ENCODE assay signal across 22 cellular contexts in the genomic region with DNA sequence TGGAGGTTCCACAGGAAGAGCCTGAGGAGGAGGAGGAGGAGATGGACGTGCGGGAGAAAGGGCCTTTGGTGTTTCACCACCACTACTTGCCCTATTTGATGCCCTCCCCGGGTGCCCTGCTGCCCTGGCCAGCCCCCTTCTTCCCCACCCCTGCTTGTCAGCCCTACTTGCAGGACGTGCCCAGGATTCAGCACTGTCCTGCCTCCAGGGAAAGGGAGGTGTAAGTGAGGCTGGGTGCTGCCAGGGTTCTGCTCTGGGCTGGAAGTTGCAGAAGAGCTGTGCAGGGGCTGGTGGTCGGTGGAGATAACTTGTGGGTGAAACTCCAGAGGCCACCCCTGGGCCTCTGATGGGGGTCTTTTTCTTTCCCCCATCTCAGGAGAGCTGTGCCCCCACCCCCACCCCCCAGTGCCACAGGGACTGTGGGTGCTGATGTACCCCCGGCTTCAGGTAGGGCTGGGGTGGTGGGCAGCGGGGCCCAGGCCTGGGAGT. TPM values are rescaled to one million over a fixed set of nuclear protein-coding genes. Genes with fewer than 3 reads are reported as not detected.
A peak's percentile ranks its signal among the peaks of the same experiment; 100 is the strongest.
DNase-seq lines count a peak whose midpoint lies in the region; ATAC-seq and TF ChIP-seq lines count a peak whose summit lies in the region.
"Had no signal": no experiment of that assay in that cellular context is flagged by ENCODE, and none has a peak within 500 bp of the region (broad histone marks: within the 10 kb centered on the region; RNA-seq: fewer than 3 reads in every experiment).

No MANE protein-coding gene starts in this region.

- no peaks in the 10 kb centered on the region for H4K20me1 ChIP-seq in PC-9 (ENCODE audit: insufficient read depth)

- no peak for ATAC-seq in right cardiac atrium
- no peak for ATAC-seq in HG03442 (IDR thresholded peaks at IDR 0.05; ENCODE audit: unreplicated experiment)
- ATAC-seq: activated CD4-positive, CD25-positive, alpha-beta regulatory T cell treated with anti-CD3 and anti-CD28 coated beads, Interleukin-2, amount 50 U/mL, for 24 hours had no signal

- H3K9me2 ChIP-seq in PC-9 (ENCODE audit: insufficient read depth): no peaks in the 10 kb centered on the region

- intact Hi-C loops in right cardiac atrium (cut with DNase I) (no loop called here), PC-9 (cut with micrococcal nuclease; ENCODE audit: unreplicated experiment) (no loop called here)

- H2AFZ ChIP-seq in PC-9: no peak overlapping the region

- TF ChIP-seq CTCF in GM13976 (IDR thresholded peaks at IDR 0.05; ENCODE audit: borderline replicate concordance, control extremely low read depth, extremely low read depth, insufficient read depth, missing control alignments) (no peak), PC-9 (conservative IDR thresholded peaks at IDR 0.05) (no peak)

- H3K4me2 ChIP-seq in PC-9: no peak overlapping the region

- in situ Hi-C loops in GM13976 (cut with MboI; ENCODE audit: low sequenced_read_pairs, unreplicated experiment): no loop called here

- H3K4me3 ChIP-seq in right cardiac atrium (ENCODE audit: low read length) (no peak overlapping the region), skeletal muscle tissue (ENCODE audit: low read length in 3 of 3) (no peak overlapping the region), PC-9 (no peak overlapping the region)
- H3K4me3 ChIP-seq: SJSA1 had no signal

- H3K27ac ChIP-seq in right cardiac atrium (ENCODE audit: low read length): peak overlapping the region; percentile 65
- H3K27ac ChIP-seq in skeletal muscle tissue (ENCODE audit: low read depth, low read length): peak overlapping the region; percentile 30
- H3K27ac ChIP-seq in PC-9: no peak overlapping the region
- H3K27ac ChIP-seq: SJSA1 had no signal

- H3K79me2 ChIP-seq in PC-9 (ENCODE audit: low read depth): no peaks in the 10 kb centered on the region

- CTCF ChIA-PET in PC-9 (lab: Charles Lee): interaction anchor here (0.6 kb wide), 1 partner anchor 432 kb away, joined by 3 read pairs; no protein-coding TSS in a partner anchor

- WGBS in right cardiac atrium: 73% methylated on average over 7 of the region's 7 CpGs

- peaks cover 11% of the 10 kb centered on the region; the same call in 1 of the 2 replicates for H3F3A ChIP-seq in PC-9 (ENCODE audit: insufficient read depth, low read depth)

- H3K9me3 ChIP-seq in right cardiac atrium (ENCODE audit: control insufficient read depth, low read length): no peaks in the 10 kb centered on the region
- H3K9me3 ChIP-seq in skeletal muscle tissue (ENCODE audit: control insufficient read depth in 3 of 3, low read length in 3 of 3): no peaks in the 10 kb centered on the region
- H3K9me3 ChIP-seq in PC-9 (ENCODE audit: insufficient read depth, low read depth): no peaks in the 10 kb centered on the region
- H3K9me3 ChIP-seq: BE2C, SJSA1 had no signal

- H3K9ac ChIP-seq in skeletal muscle tissue (ENCODE audit: low read depth in 1 of 3, low read length in 3 of 3): no peak overlapping the region

- H3K27me3 ChIP-seq in right cardiac atrium (ENCODE audit: control insufficient read depth, insufficient read depth) (no peaks in the 10 kb centered on the region), skeletal muscle tissue (ENCODE audit: control insufficient read depth in 3 of 3, insufficient read depth in 3 of 3, low read length in 3 of 3) (peaks cover 20 to 50% (median 38%) of the 10 kb centered on the region in 3 donors), PC-9 (ENCODE audit: insufficient read depth, low read depth) (0 out of 2 replicates have a peak, but pooled peaks cover 11% of the 10 kb centered on the region)
- H3K27me3 ChIP-seq: BE2C had no signal

- POLR2A ChIA-PET in PC-9 (lab: Charles Lee; ENCODE audit: unreplicated experiment): no interaction called here

- peak; percentile 27 for DNase-seq in activated CD4-positive, CD25-positive, alpha-beta regulatory T cell treated with anti-CD3 and anti-CD28 coated beads, Interleukin-2, amount 50 U/mL, for 72 hours
- no peak for DNase-seq in activated CD4-positive, CD25-positive, alpha-beta regulatory T cell (lab: John Stamatoyannopoulos, UW)
- DNase-seq in GM13976 (ENCODE audit: low spot score): peak; percentile 19
- DNase-seq in right cardiac atrium: no peak
- no peak for DNase-seq in DMS53 (lab: John Stamatoyannopoulos, UW)
- no peak for DNase-seq in PC-9
- DNase-seq: 8988T; activated gamma-delta T cell; amygdala; BE2C; caudate nucleus; DMS153; GF-D8; NCI-H1417; NCI-H2171; NCI-H526 treated with DMSO at 0.1 percent for 48 hours; stimulated activated CD4-positive, alpha-beta T cell treated with anti-CD3 and anti-CD28 coated beads, Interleukin-2, amount 100 ng/mL, for 24 hours had no signal

- peaks cover 0 to 6% (median 0%) of the 10 kb centered on the region in 3 donors for H3K36me3 ChIP-seq in skeletal muscle tissue (ENCODE audit: control insufficient read depth in 3 of 3, insufficient read depth in 3 of 3, low read length in 3 of 3)
- H3K36me3 ChIP-seq in PC-9 (ENCODE audit: low read depth): no peaks in the 10 kb centered on the region
- H3K36me3 ChIP-seq: SJSA1 had no signal

- H3K4me1 ChIP-seq in right cardiac atrium (ENCODE audit: control insufficient read depth, insufficient read depth, low read length): peaks cover 5% of the 10 kb centered on the region
- H3K4me1 ChIP-seq in skeletal muscle tissue (ENCODE audit: control insufficient read depth in 3 of 3, insufficient read depth in 3 of 3, low read length in 3 of 3): peaks cover 17 to 32% (median 29%) of the 10 kb centered on the region in 3 donors
- H3K4me1 ChIP-seq in PC-9 (replicated peaks; ENCODE audit: insufficient read depth): peaks cover 21% of the 10 kb centered on the region

- BruUV-seq in PC-9 (replicated peaks; lab: Mats Ljungman, UMichigan): no TSS peak

RNA-seq across cellular contexts. Expression of a gene that starts 3.0 kb away (rescaled TPM):
- under 1 TPM in 3 of 4 donors, not detected in 1; 0.11 to 0.25 (median 0.15) TPM for total RNA-seq in right cardiac atrium
- polyA plus RNA-seq in right cardiac atrium: 0.45 TPM
- not detected for total RNA-seq in skeletal muscle tissue
- 2.4 and 2.8 TPM in 2 replicates for total RNA-seq in PC-9 (2021)
- total RNA-seq: osteocyte had no signal

RNA-seq across cellular contexts. Expression of a gene that starts 19.3 kb away (rescaled TPM):
- 10 to 100 TPM; 17.6 to 31.7 (median 26.3) TPM for total RNA-seq in right cardiac atrium
- 50.3 TPM for polyA plus RNA-seq in right cardiac atrium
- 43.3 TPM for total RNA-seq in skeletal muscle tissue
- total RNA-seq in PC-9 (2021): 7.8 and 9.2 TPM in 2 replicates
- total RNA-seq: osteocyte had no signal

RNA-seq across cellular contexts. Expression of a gene that starts 28.4 kb away (rescaled TPM):
- 1 to 10 TPM; 1.7 to 5.8 (median 3.0) TPM for total RNA-seq in right cardiac atrium
- polyA plus RNA-seq in right cardiac atrium: 1.6 TPM
- total RNA-seq in skeletal muscle tissue: 32.9 TPM
- 1.4 and 1.7 TPM in 2 replicates for total RNA-seq in PC-9 (2021)
- total RNA-seq: osteocyte, SJSA1 had no signal

Comparison
In these comparisons a context has a peak if more than half of its experiments do, and no peak if none do; other contexts are left out.
1. DNase-seq: peak in activated CD4-positive, CD25-positive, alpha-beta regulatory T cell treated with anti-CD3 and anti-CD28 coated beads, Interleukin-2, amount 50 U/mL, for 72 hours (single experiment) and GM13976 (single experiment); none in activated CD4-positive, CD25-positive, alpha-beta regulatory T cell (0 of 4), right cardiac atrium (0 of 3), DMS53 (single experiment) and PC-9 (0 of 2).